In genomic region chr10:94412439-94412838, GRCh38 we compare ENCODE assay signal across 33 cellular contexts.
DNase-seq lines count a peak whose midpoint lies in the region; ATAC-seq, FAIRE-seq and TF ChIP-seq lines count a peak whose summit lies in the region.
"Had no signal": no experiment of that assay in that cellular context is flagged by ENCODE, and none has a peak within 500 bp of the region (broad histone marks: within the 10 kb centered on the region; RNA-seq: fewer than 3 reads in every experiment).

No MANE protein-coding gene starts in this region.

- peak; percentile 9 for FAIRE-seq in A204.1 (lab: Jason Lieb, UNC)
- FAIRE-seq in D721Med (lab: Jason Lieb, UNC): no peak
- FAIRE-seq: K562, keratinocyte had no signal

- TF ChIP-seq CTCF in cardiac fibroblast (IDR thresholded peaks at IDR 0.05; ENCODE audit: low read depth, low read length): no peak
- no peak for TF ChIP-seq CTCF in GM13977 (IDR thresholded peaks at IDR 0.05; ENCODE audit: extremely low read depth, insufficient read depth, missing control alignments)
- no peak for TF ChIP-seq CTCF in D721Med (IDR thresholded peaks at IDR 0.05; ENCODE audit: insufficient read depth, missing control alignments)

- H3K4me3 ChIP-seq in cardiac fibroblast (replicated peaks in 1 of 2; ENCODE audit: low read depth in 2 of 2, low read length in 2 of 2): no peak overlapping the region
- H3K4me3 ChIP-seq: adrenal gland, body of pancreas, GM23338, K562, neural progenitor cell, spleen, testis had no signal

- DNase-seq in GM03348 (ENCODE audit: low spot score) (peak; percentile 26), cardiac fibroblast (ENCODE audit: low read depth in 2 of 2) (peak; percentile 13 to 27), fibroblast of the conjunctiva (ENCODE audit: low read depth) (peak; percentile 1), GM13977 (ENCODE audit: low spot score) (no peak), D721Med (ENCODE audit: insufficient read length, low spot score) (no peak), NCI-H345 treated with DMSO at 0.1 percent for 48 hours (lab: John Stamatoyannopoulos, UW; ENCODE audit: unreplicated experiment) (no peak)
- DNase-seq: 8988T; activated CD4-positive, alpha-beta memory T cell treated with anti-CD3 and anti-CD28 coated beads for 36 hours; activated CD4-positive, CD25-positive, alpha-beta regulatory T cell treated with anti-CD3 and anti-CD28 coated beads, Interleukin-2, amount 50 U/mL, for 72 hours; activated CD8-positive, alpha-beta memory T cell treated with anti-CD3 and anti-CD28 coated beads, Interleukin-2, amount 50 U/mL, for 4 hours; activated naive CD4-positive, alpha-beta T cell treated with anti-CD3 and anti-CD28 coated beads for 36 hours; adrenal gland; body of pancreas; DMS53; GDM1; head of caudate nucleus; left ventricle myocardium superior; mesendoderm; NCI-H1092; NCI-H1694 treated with DMSO at 0.1 percent for 48 hours; NCI-H526; PC-3; right cardiac atrium; spleen; stimulated activated CD4-positive, alpha-beta T cell treated with anti-CD3 and anti-CD28 coated beads, Interleukin-2, amount 100 ng/mL, for 24 hours; testis had no signal

- in situ Hi-C loops in GM13977 (cut with MboI; ENCODE audit: low pct_unique_long_range_greater_than_20kb, low sequenced_read_pairs, unreplicated experiment): no loop called here

- ATAC-seq in GM19328 (IDR thresholded peaks at IDR 0.05; ENCODE audit: unreplicated experiment): no peak
- ATAC-seq: body of pancreas, GM23338, K562, left ventricle myocardium superior, PC-3, right cardiac atrium, Right ventricle myocardium inferior had no signal

Comparison
In these comparisons a context has a peak if more than half of its experiments do, and no peak if none do; other contexts are left out.
1. DNase-seq: peak in GM03348 (single experiment), cardiac fibroblast (2 of 2) and fibroblast of the conjunctiva (single experiment); none in GM13977 (single experiment), D721Med (single experiment) and NCI-H345 treated with DMSO at 0.1 percent for 48 hours (single experiment).